8 cellular contexts compared by ENCODE assay signal in genomic region chr11:10308208-10308954, GRCh38. TPM values are rescaled to one million over a fixed set of nuclear protein-coding genes. Genes with fewer than 3 reads are reported as not detected.
DNase-seq lines count a peak whose midpoint lies in the region; ATAC-seq and TF ChIP-seq lines count a peak whose summit lies in the region.

No MANE protein-coding gene starts in this region.

- H3K27me3 ChIP-seq in Peyer's patch (no peaks in the 10 kb centered on the region), parathyroid adenoma (ENCODE audit: control insufficient read depth, insufficient read depth, low read length) (no peaks in the 10 kb centered on the region)

- H3K27ac ChIP-seq in Peyer's patch = peak overlapping the region; percentile 75 to 94 (median 85)
- H3K27ac ChIP-seq in parathyroid adenoma = peak overlapping the region; percentile 99

- peak; percentile 31 for TF ChIP-seq CTCF in GM10266 (IDR thresholded peaks at IDR 0.05; ENCODE audit: control insufficient read depth, insufficient read depth, low read depth, missing control alignments)
- no peak for TF ChIP-seq CTCF in Peyer's patch (IDR thresholded peaks at IDR 0.05)
- no peak for TF ChIP-seq CTCF in epithelial cell of esophagus (IDR thresholded peaks at IDR 0.05; ENCODE audit: insufficient read depth, low read depth, low read length, missing control alignments)
- TF ChIP-seq CTCF in parathyroid adenoma (IDR thresholded peaks at IDR 0.05) = no peak

- peak overlapping the region; percentile 66 for H2AFZ ChIP-seq in parathyroid adenoma

- DNase-seq in GM10266 (ENCODE audit: extremely low spot score) = no peak
- DNase-seq in Peyer's patch = no peak
- peak; percentile 30 for DNase-seq in epithelial cell of esophagus (ENCODE audit: low read depth)
- no peak for DNase-seq in anterior cingulate cortex (lab: John Stamatoyannopoulos, UW)
- DNase-seq in NCI-H2029 (lab: John Stamatoyannopoulos, UW) = no peak
- DNase-seq in stimulated activated CD4-positive, alpha-beta T cell treated with anti-CD3 and anti-CD28 coated beads, Interleukin-4, amount 100 ng/mL, for 1 hour = no peak

- H3K9ac ChIP-seq in parathyroid adenoma = no peak overlapping the region

- H3K4me1 ChIP-seq in Peyer's patch (peaks cover 0 to 47% (median 28%) of the 10 kb centered on the region in 4 donors), parathyroid adenoma (peaks cover 8% of the 10 kb centered on the region)

- no peaks in the 10 kb centered on the region for H3K79me2 ChIP-seq in parathyroid adenoma

- no peaks in the 10 kb centered on the region for H3K36me3 ChIP-seq in Peyer's patch
- H3K36me3 ChIP-seq in parathyroid adenoma (ENCODE audit: control insufficient read depth, insufficient read depth, low read length) = no peaks in the 10 kb centered on the region

- H3K4me3 ChIP-seq in Peyer's patch (peak overlapping the region; percentile 61 to 69 (median 66)), epithelial cell of esophagus (ENCODE audit: low read length) (peak overlapping the region; percentile 90), parathyroid adenoma (ENCODE audit: low read depth, low read length) (peak overlapping the region; percentile 79)

- ATAC-seq in GM21529 (IDR thresholded peaks at IDR 0.05; ENCODE audit: unreplicated experiment) = no peak

- TF ChIP-seq POLR2A in Peyer's patch (IDR thresholded peaks at IDR 0.05) = no peak

- peak overlapping the region; percentile 94 for H3K4me2 ChIP-seq in parathyroid adenoma (ENCODE audit: low read length)

- no peaks in the 10 kb centered on the region for H3K9me3 ChIP-seq in Peyer's patch
- no peaks in the 10 kb centered on the region for H3K9me3 ChIP-seq in parathyroid adenoma (ENCODE audit: control insufficient read depth, low read length)

RNA-seq across cellular contexts. Expression of gene ADM, which starts 3.5 kb away (rescaled TPM):
- 100 to 1,000 TPM in 2 of 4 donors, 10 to 100 TPM in 2; 75.5 to 323 (median 106) TPM for total RNA-seq in Peyer's patch

RNA-seq across cellular contexts. Expression of gene SBF2, which starts 14.4 kb away (rescaled TPM):
- 10 to 100 TPM; 52.7 to 70.1 (median 56.7) TPM for total RNA-seq in Peyer's patch
